ENCODE assay signal across 1 cellular context in the genomic region with DNA sequence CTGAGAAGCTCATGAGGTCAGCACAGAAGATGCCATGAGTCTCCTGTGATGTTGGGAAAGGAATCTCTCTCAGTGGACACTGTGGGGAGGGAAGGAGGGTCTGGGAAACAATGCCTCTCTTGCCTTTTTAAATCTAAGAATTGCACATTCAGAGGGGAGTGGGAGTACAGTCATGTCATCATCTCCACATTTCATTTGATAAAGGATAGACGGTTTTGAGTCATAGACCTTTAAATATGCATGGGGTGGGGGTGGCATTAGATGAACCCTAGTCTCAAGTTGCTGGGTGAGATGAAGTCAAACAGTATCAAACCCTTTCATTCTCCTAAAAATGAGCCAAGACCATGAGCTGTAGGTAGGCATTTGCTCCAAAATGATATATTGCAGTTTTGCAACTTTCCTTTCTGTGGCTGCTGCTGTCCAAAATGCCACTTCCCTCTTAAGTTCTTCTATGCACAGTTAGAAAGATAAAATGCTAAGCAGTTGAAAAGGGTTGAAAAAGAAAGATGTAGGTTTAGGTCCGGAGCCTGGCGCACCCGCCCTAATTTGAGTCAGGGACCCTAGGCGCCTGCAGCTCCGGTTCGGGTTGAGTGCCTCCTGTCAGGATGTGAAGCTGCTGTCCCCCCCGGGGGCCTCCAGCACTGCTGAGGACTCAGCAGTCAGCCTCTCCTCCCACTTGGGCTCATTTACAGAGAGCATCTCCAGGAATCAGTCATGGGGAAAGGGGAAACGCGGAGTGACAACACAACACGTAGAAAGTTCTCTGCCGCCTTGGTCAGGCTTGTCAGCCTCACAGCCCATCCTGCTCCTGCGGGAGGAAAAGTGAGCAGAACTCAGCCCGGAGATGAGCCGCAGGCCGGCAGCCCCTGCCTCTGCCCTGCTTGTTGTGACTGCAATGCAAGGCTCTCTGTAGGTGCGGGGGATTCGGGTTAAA.
TF ChIP-seq lines count a peak whose summit lies in the region.

No MANE protein-coding gene starts in this region.

TF ChIP-seq in GM23338, 12 proteins besides CTCF, POLR2A, EP300 and RAD21 (continued from another document):
- TF ChIP-seq, protein P1, sequence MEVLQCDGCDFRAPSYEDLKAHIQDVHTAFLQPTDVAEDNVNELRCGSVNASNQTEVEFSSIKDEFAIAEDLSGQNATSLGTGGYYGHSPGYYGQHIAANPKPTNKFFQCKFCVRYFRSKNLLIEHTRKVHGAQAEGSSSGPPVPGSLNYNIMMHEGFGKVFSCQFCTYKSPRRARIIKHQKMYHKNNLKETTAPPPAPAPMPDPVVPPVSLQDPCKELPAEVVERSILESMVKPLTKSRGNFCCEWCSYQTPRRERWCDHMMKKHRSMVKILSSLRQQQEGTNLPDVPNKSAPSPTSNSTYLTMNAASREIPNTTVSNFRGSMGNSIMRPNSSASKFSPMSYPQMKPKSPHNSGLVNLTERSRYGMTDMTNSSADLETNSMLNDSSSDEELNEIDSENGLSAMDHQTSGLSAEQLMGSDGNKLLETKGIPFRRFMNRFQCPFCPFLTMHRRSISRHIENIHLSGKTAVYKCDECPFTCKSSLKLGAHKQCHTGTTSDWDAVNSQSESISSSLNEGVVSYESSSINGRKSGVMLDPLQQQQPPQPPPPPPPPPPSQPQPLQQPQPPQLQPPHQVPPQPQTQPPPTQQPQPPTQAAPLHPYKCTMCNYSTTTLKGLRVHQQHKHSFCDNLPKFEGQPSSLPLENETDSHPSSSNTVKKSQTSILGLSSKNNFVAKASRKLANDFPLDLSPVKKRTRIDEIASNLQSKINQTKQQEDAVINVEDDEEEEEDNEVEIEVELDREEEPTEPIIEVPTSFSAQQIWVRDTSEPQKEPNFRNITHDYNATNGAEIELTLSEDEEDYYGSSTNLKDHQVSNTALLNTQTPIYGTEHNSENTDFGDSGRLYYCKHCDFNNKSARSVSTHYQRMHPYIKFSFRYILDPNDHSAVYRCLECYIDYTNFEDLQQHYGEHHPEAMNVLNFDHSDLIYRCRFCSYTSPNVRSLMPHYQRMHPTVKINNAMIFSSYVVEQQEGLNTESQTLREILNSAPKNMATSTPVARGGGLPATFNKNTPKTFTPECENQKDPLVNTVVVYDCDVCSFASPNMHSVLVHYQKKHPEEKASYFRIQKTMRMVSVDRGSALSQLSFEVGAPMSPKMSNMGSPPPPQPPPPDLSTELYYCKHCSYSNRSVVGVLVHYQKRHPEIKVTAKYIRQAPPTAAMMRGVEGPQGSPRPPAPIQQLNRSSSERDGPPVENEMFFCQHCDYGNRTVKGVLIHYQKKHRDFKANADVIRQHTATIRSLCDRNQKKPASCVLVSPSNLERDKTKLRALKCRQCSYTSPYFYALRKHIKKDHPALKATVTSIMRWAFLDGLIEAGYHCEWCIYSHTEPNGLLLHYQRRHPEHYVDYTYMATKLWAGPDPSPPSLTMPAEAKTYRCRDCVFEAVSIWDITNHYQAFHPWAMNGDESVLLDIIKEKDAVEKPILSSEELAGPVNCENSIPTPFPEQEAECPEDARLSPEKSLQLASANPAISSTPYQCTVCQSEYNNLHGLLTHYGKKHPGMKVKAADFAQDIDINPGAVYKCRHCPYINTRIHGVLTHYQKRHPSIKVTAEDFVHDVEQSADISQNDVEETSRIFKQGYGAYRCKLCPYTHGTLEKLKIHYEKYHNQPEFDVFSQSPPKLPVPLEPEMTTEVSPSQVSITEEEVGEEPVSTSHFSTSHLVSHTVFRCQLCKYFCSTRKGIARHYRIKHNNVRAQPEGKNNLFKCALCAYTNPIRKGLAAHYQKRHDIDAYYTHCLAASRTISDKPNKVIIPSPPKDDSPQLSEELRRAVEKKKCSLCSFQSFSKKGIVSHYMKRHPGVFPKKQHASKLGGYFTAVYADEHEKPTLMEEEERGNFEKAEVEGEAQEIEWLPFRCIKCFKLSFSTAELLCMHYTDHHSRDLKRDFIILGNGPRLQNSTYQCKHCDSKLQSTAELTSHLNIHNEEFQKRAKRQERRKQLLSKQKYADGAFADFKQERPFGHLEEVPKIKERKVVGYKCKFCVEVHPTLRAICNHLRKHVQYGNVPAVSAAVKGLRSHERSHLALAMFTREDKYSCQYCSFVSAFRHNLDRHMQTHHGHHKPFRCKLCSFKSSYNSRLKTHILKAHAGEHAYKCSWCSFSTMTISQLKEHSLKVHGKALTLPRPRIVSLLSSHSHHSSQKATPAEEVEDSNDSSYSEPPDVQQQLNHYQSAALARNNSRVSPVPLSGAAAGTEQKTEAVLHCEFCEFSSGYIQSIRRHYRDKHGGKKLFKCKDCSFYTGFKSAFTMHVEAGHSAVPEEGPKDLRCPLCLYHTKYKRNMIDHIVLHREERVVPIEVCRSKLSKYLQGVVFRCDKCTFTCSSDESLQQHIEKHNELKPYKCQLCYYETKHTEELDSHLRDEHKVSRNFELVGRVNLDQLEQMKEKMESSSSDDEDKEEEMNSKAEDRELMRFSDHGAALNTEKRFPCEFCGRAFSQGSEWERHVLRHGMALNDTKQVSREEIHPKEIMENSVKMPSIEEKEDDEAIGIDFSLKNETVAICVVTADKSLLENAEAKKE (CRISPR knock-in tag; IDR thresholded peaks at IDR 0.05) = no peak
- TF ChIP-seq POLR2AphosphoS5 (IDR thresholded peaks at IDR 0.05; ENCODE audit: low read depth) (no peak), EZH2 (IDR thresholded peaks at IDR 0.05; ENCODE audit: low read depth, unreplicated experiment) (no peak), ZNF331 (CRISPR knock-in tag; IDR thresholded peaks at IDR 0.05; ENCODE audit: low read depth) (no peak), CREB1 (CRISPR knock-in tag; IDR thresholded peaks at IDR 0.05; ENCODE audit: low read depth) (no peak)
